In genomic region chr10:60992661-60993060, GRCh38 we compare ENCODE assay signal across 20 cellular contexts. TPM values are rescaled to one million over a fixed set of nuclear protein-coding genes. Genes with fewer than 3 reads are reported as not detected.
"Had no signal": no experiment of that assay in that cellular context is flagged by ENCODE, and none has a peak within 500 bp of the region (broad histone marks: within the 10 kb centered on the region; RNA-seq: fewer than 3 reads in every experiment).

No MANE protein-coding gene starts in this region.

- H3K36me3 ChIP-seq: brain microvascular endothelial cell, cardiac muscle cell, SJSA1, WERI-Rb-1 had no signal

- FAIRE-seq: RCC 7860 had no signal

- H3K9me3 ChIP-seq: SJSA1 had no signal

- ATAC-seq: activated CD4-positive, alpha-beta T cell treated with anti-CD3 and anti-CD28 coated beads for 36 hours; activated T-cell treated with anti-CD3 and anti-CD28 coated beads, Interleukin-2, amount 50 U/mL, for 72 hours; T-helper 17 cell had no signal

- DNase-seq: activated CD4-positive, alpha-beta memory T cell treated with anti-CD3 and anti-CD28 coated beads, Interleukin-2, amount 10 ng/mL, durations not matched to agents 7 days and 5 days; activated CD4-positive, alpha-beta T cell treated with anti-CD3 and anti-CD28 coated beads for 36 hours; activated CD4-positive, alpha-beta T cell treated with anti-CD3 and anti-CD28 coated beads, Interleukin-2, amount 50 U/mL, for 1 hour; activated gamma-delta T cell treated with Interleukin-2 at 50 U/mL for 16 hours; activated naive CD4-positive, alpha-beta T cell treated with anti-CD3 and anti-CD28 coated beads, Interleukin-2, amount 10 ng/mL, durations not matched to agents 7 days and 5 days; activated naive CD8-positive, alpha-beta T cell treated with anti-CD3 and anti-CD28 coated beads for 36 hours; activated T-cell treated with anti-CD3 and anti-CD28 coated beads, Interleukin-2, amount 50 U/mL, for 72 hours; brain microvascular endothelial cell; NCI-H1092; NCI-H1417 treated with DMSO at 0.1 percent for 48 hours; NCI-H1694 treated with DMSO at 0.1 percent for 48 hours; NCI-H2081; NCI-H524; SHP77; T-helper 17 cell; WERI-Rb-1 had no signal

- H3K4me3 ChIP-seq: cardiac muscle cell, SJSA1 had no signal

- H3K27me3 ChIP-seq: brain microvascular endothelial cell, cardiac muscle cell, SJSA1 had no signal

- H3K4me1 ChIP-seq: SJSA1 had no signal

- H3K27ac ChIP-seq: brain microvascular endothelial cell, cardiac muscle cell, SJSA1, WERI-Rb-1 had no signal

RNA-seq across cellular contexts. Expression of gene RHOBTB1, which starts 48.7 kb away (rescaled TPM):
- total RNA-seq: activated CD8-positive, alpha-beta memory T cell treated with anti-CD3 and anti-CD28 coated beads for 36 hours had no signal
